1 cellular context compared by ENCODE assay signal in genomic region chr1:198156111-198156744, GRCh38.
A peak's percentile ranks its signal among the peaks of the same experiment; 100 is the strongest.
TF ChIP-seq lines count a peak whose summit lies in the region.

No MANE protein-coding gene starts in this region.

TF ChIP-seq in K562, 482 proteins besides CTCF, POLR2A, EP300 and RAD21 (continued from another document and continues in another):
- TF ChIP-seq YY1 (IDR thresholded peaks at IDR 0.05; ENCODE audit: borderline replicate concordance in 1 of 3, control insufficient read depth in 1 of 3, extremely low read depth in 1 of 3, insufficient read depth in 3 of 3, insufficient read length in 1 of 3, insufficient replicate concordance in 2 of 3, low read depth in 1 of 3, low read length in 2 of 3) = peak in 1 of 3 experiments; percentile 33
- no peak for TF ChIP-seq ZNF263 (CRISPR knock-in tag; IDR thresholded peaks at IDR 0.05; ENCODE audit: borderline replicate concordance)
- TF ChIP-seq NELFE (IDR thresholded peaks at IDR 0.05; ENCODE audit: insufficient read depth, insufficient read length) = no peak
- no peak for TF ChIP-seq ETV6 (IDR thresholded peaks at IDR 0.05; ENCODE audit: borderline replicate concordance in 1 of 2, low read depth in 2 of 2, low read length in 1 of 2)
- TF ChIP-seq ETV6 (CRISPR knock-in tag; IDR thresholded peaks at IDR 0.05; ENCODE audit: borderline replicate concordance) = no peak
- TF ChIP-seq ZNF224 (CRISPR knock-in tag; IDR thresholded peaks at IDR 0.05) = no peak
- no peak for TF ChIP-seq RBM22 (IDR thresholded peaks at IDR 0.05; ENCODE audit: low read depth, low read length, poor library complexity, severe bottlenecking)
- 0 out of 2 replicates have a peak, but pooled peaks have one; percentile 6 for TF ChIP-seq CBX5 (IDR thresholded peaks at IDR 0.05; ENCODE audit: borderline replicate concordance, low read depth)
- TF ChIP-seq POLR2H (tag; IDR thresholded peaks at IDR 0.05; ENCODE audit: low read depth) = no peak
- TF ChIP-seq THRA (IDR thresholded peaks at IDR 0.05) = no peak
- TF ChIP-seq, protein P1, sequence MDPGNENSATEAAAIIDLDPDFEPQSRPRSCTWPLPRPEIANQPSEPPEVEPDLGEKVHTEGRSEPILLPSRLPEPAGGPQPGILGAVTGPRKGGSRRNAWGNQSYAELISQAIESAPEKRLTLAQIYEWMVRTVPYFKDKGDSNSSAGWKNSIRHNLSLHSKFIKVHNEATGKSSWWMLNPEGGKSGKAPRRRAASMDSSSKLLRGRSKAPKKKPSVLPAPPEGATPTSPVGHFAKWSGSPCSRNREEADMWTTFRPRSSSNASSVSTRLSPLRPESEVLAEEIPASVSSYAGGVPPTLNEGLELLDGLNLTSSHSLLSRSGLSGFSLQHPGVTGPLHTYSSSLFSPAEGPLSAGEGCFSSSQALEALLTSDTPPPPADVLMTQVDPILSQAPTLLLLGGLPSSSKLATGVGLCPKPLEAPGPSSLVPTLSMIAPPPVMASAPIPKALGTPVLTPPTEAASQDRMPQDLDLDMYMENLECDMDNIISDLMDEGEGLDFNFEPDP (CRISPR knock-in tag; IDR thresholded peaks at IDR 0.05) = no peak
- peak; percentile 21 for TF ChIP-seq TBP (optimal IDR thresholded peaks at IDR 0.05; ENCODE audit: low read depth, low read length)
- TF ChIP-seq TCF15 (CRISPR knock-in tag; IDR thresholded peaks at IDR 0.05) = no peak
- TF ChIP-seq TSC22D4 (tag; IDR thresholded peaks at IDR 0.05) = no peak
- no peak for TF ChIP-seq USF2 (CRISPR knock-in tag; IDR thresholded peaks at IDR 0.05)
- TF ChIP-seq CBX8 (IDR thresholded peaks at IDR 0.05; ENCODE audit: borderline replicate concordance, extremely low read depth, low read depth, low read length, poor library complexity, severe bottlenecking) = no peak
- TF ChIP-seq BRD9 (IDR thresholded peaks at IDR 0.05; ENCODE audit: low read depth, partially characterized antibody) = no peak
- TF ChIP-seq ARID1B (IDR thresholded peaks at IDR 0.05) = peak; percentile 12; the same call in 1 of the 2 replicates
- no peak for TF ChIP-seq HEY1 (CRISPR knock-in tag; IDR thresholded peaks at IDR 0.05; ENCODE audit: borderline replicate concordance)
- no peak for TF ChIP-seq CHCHD3 (CRISPR knock-in tag; IDR thresholded peaks at IDR 0.05)
- no peak for TF ChIP-seq CCAR2 (IDR thresholded peaks at IDR 0.05; ENCODE audit: low read depth, low read length)
- no peak for TF ChIP-seq PBX2 (CRISPR knock-in tag; IDR thresholded peaks at IDR 0.05; ENCODE audit: low read depth)
- peak; percentile 69 for TF ChIP-seq PBX2 (tag; conservative IDR thresholded peaks at IDR 0.05; ENCODE audit: low read depth)
- TF ChIP-seq KDM4B (IDR thresholded peaks at IDR 0.05; ENCODE audit: borderline replicate concordance in 2 of 2, low read depth in 1 of 2) = no peak
- no peak for TF ChIP-seq RBBP5 (IDR thresholded peaks at IDR 0.05; ENCODE audit: borderline replicate concordance, insufficient read depth, low read length, poor library complexity, severe bottlenecking)
- TF ChIP-seq, protein P2, sequence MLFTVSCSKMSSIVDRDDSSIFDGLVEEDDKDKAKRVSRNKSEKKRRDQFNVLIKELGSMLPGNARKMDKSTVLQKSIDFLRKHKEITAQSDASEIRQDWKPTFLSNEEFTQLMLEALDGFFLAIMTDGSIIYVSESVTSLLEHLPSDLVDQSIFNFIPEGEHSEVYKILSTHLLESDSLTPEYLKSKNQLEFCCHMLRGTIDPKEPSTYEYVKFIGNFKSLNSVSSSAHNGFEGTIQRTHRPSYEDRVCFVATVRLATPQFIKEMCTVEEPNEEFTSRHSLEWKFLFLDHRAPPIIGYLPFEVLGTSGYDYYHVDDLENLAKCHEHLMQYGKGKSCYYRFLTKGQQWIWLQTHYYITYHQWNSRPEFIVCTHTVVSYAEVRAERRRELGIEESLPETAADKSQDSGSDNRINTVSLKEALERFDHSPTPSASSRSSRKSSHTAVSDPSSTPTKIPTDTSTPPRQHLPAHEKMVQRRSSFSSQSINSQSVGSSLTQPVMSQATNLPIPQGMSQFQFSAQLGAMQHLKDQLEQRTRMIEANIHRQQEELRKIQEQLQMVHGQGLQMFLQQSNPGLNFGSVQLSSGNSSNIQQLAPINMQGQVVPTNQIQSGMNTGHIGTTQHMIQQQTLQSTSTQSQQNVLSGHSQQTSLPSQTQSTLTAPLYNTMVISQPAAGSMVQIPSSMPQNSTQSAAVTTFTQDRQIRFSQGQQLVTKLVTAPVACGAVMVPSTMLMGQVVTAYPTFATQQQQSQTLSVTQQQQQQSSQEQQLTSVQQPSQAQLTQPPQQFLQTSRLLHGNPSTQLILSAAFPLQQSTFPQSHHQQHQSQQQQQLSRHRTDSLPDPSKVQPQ (CRISPR knock-in tag; IDR thresholded peaks at IDR 0.05; ENCODE audit: borderline replicate concordance) = no peak
- peak; percentile 70; the same call in 1 of the 2 replicates for TF ChIP-seq ADNP (tag; IDR thresholded peaks at IDR 0.05)
- no peak for TF ChIP-seq NRF1 (conservative IDR thresholded peaks at IDR 0.05 in 1 of 2, IDR thresholded peaks at IDR 0.05 in 1 of 2)
- TF ChIP-seq ELF4 (CRISPR knock-in tag; IDR thresholded peaks at IDR 0.05) = no peak
- no peak for TF ChIP-seq DACH1 (IDR thresholded peaks at IDR 0.05; ENCODE audit: partially characterized antibody)
- TF ChIP-seq ZNF146 (CRISPR knock-in tag; IDR thresholded peaks at IDR 0.05; ENCODE audit: unreplicated experiment) = no peak
- TF ChIP-seq RBM15 (IDR thresholded peaks at IDR 0.05; ENCODE audit: insufficient read depth, low read length) = no peak
- TF ChIP-seq CUX1 (CRISPR knock-in tag; IDR thresholded peaks at IDR 0.05) = no peak
- no peak for TF ChIP-seq ZNF445 (CRISPR knock-in tag; IDR thresholded peaks at IDR 0.05; ENCODE audit: low read depth)
- TF ChIP-seq NFATC3 (IDR thresholded peaks at IDR 0.05) = no peak
- TF ChIP-seq, protein P3, sequence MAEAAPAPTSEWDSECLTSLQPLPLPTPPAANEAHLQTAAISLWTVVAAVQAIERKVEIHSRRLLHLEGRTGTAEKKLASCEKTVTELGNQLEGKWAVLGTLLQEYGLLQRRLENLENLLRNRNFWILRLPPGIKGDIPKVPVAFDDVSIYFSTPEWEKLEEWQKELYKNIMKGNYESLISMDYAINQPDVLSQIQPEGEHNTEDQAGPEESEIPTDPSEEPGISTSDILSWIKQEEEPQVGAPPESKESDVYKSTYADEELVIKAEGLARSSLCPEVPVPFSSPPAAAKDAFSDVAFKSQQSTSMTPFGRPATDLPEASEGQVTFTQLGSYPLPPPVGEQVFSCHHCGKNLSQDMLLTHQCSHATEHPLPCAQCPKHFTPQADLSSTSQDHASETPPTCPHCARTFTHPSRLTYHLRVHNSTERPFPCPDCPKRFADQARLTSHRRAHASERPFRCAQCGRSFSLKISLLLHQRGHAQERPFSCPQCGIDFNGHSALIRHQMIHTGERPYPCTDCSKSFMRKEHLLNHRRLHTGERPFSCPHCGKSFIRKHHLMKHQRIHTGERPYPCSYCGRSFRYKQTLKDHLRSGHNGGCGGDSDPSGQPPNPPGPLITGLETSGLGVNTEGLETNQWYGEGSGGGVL (CRISPR knock-in tag; IDR thresholded peaks at IDR 0.05) = no peak
- no peak for TF ChIP-seq ATF1 (CRISPR knock-in tag; IDR thresholded peaks at IDR 0.05)
- TF ChIP-seq ATF1 (tag; IDR thresholded peaks at IDR 0.05) = 0 out of 2 replicates have a peak, but pooled peaks have one; percentile 9
- no peak for TF ChIP-seq GTF2F1 (IDR thresholded peaks at IDR 0.05; ENCODE audit: low read depth, low read length)
- no peak for TF ChIP-seq ZNF584 (CRISPR knock-in tag; IDR thresholded peaks at IDR 0.05; ENCODE audit: low read depth)
